Comparison of ENCODE assay signal across 11 cellular contexts in the genomic region with DNA sequence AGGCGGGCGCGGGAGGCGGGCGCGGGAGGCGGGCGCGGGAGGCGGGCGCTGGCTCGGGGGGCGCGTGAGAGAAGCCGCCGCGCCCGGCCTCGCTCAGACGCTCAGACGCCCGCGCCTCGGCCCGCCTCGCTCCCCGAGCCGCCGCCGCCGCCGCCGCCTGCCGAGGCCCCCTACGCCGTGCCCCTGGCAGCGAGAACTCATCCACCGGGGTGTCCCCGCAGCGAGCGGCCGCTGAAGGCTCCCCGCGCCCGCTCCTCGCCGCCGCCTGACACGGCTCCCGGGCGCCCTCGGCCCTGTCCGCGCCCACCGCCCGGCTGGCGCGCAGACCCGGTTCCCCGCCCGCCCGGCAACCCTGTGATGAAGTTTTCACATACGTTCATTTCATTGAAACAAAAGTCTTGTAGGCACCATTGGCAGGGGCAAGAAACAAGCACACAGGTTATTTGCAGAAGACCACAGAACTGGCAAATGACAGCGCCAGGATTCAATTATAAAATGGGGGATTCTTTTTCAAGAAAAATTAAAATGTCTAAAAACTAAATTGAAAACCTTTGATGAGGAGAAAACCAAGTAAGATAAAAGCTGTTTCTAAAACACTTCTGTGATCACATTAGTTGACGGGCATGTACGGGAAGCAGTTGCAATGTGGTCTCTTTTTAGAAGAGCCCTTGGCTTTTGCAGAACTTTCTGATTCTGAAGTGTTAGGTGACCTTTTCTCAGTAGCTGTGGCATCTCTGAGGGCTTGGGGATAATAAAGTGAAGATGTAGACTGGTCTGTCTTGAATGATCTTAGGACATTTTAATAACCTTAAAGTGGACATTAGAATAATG. TPM values are rescaled to one million over a fixed set of nuclear protein-coding genes. Genes with fewer than 3 reads are reported as not detected.
A peak's percentile ranks its signal among the peaks of the same experiment; 100 is the strongest.
DNase-seq lines count a peak whose midpoint lies in the region; ATAC-seq and TF ChIP-seq lines count a peak whose summit lies in the region.
"Had no signal": no experiment of that assay in that cellular context is flagged by ENCODE, and none has a peak within 500 bp of the region (broad histone marks: within the 10 kb centered on the region; RNA-seq: fewer than 3 reads in every experiment).

No MANE protein-coding gene starts in this region.

- peak; percentile 14 for DNase-seq in DMS53 (lab: John Stamatoyannopoulos, UW)
- no peak for DNase-seq in DMS53 treated with DMSO at 0.1 percent for 48 hours (lab: John Stamatoyannopoulos, UW; ENCODE audit: unreplicated experiment)
- peak; percentile 24 for DNase-seq in NCI-H345 treated with DMSO at 0.1 percent for 48 hours (lab: John Stamatoyannopoulos, UW; ENCODE audit: unreplicated experiment)
- peak; percentile 13 for DNase-seq in endothelial cell (ENCODE audit: low spot score)
- no peak for DNase-seq in osteocyte (ENCODE audit: extremely low spot score, unreplicated experiment)
- no peak for DNase-seq in NCI-H1436 treated with DMSO at 0.1 percent for 48 hours (lab: John Stamatoyannopoulos, UW)
- DNase-seq in tibial artery, result no peak
- DNase-seq: PC-3 had no signal

- no peak overlapping the region for H3K4me3 ChIP-seq in tibial artery

- TF ChIP-seq CTCF in endothelial cell (IDR thresholded peaks at IDR 0.05; ENCODE audit: unreplicated experiment), result no peak
- TF ChIP-seq CTCF in osteocyte (IDR thresholded peaks at IDR 0.05), result no peak
- TF ChIP-seq CTCF in tibial artery (IDR thresholded peaks at IDR 0.05), result no peak

- peaks cover 0 to 18% of the 10 kb centered on the region in 2 donors for H3K27me3 ChIP-seq in tibial artery

- H3K27ac Mint-ChIP-seq in endothelial cell (ENCODE audit: unreplicated experiment) (no peak overlapping the region), osteocyte (ENCODE audit: unreplicated experiment) (no peak overlapping the region)

- H3K36me3 ChIP-seq in tibial artery, result no peaks in the 10 kb centered on the region
- H3K36me3 ChIP-seq: neutrophil had no signal

- H3K4me1 Mint-ChIP-seq in endothelial cell (ENCODE audit: unreplicated experiment) (no peaks in the 10 kb centered on the region), osteocyte (ENCODE audit: unreplicated experiment) (peaks cover 4% of the 10 kb centered on the region)

- H3K9me3 Mint-ChIP-seq in endothelial cell (ENCODE audit: unreplicated experiment) (no peaks in the 10 kb centered on the region), osteocyte (ENCODE audit: unreplicated experiment) (peaks cover 7% of the 10 kb centered on the region)

- H3K36me3 Mint-ChIP-seq in endothelial cell (ENCODE audit: low read depth, unreplicated experiment) (no peaks in the 10 kb centered on the region), osteocyte (ENCODE audit: unreplicated experiment) (no peaks in the 10 kb centered on the region)

- H3K27me3 Mint-ChIP-seq in endothelial cell (ENCODE audit: unreplicated experiment) (peaks cover 4% of the 10 kb centered on the region), osteocyte (ENCODE audit: unreplicated experiment) (peaks cover 88% of the 10 kb centered on the region)

- no peak overlapping the region for H3K4me3 Mint-ChIP-seq in endothelial cell (ENCODE audit: unreplicated experiment)
- peak overlapping the region; percentile 24 for H3K4me3 Mint-ChIP-seq in osteocyte (ENCODE audit: unreplicated experiment)

- peaks cover 0 to 4% (median 2%) of the 10 kb centered on the region in 4 donors for H3K4me1 ChIP-seq in tibial artery

- intact Hi-C loops in tibial artery (cut with DNase I; ENCODE audit: low total_unique reads), result no loop called here

- no peak for ATAC-seq in GM18909 (IDR thresholded peaks at IDR 0.05; ENCODE audit: poor library complexity, unreplicated experiment)
- ATAC-seq: PC-3 had no signal

- no peak overlapping the region for H3K27ac ChIP-seq in tibial artery
- H3K27ac ChIP-seq: neutrophil had no signal

- no peaks in the 10 kb centered on the region for H3K9me3 ChIP-seq in tibial artery
- H3K9me3 ChIP-seq: neutrophil had no signal

RNA-seq across cellular contexts. Expression of a gene that starts 50.5 kb away (rescaled TPM):
- total RNA-seq in endothelial cell (ENCODE audit: unreplicated experiment) (not detected), osteocyte (not detected in 2 replicates)
- total RNA-seq: glomerular endothelial cell, PC-3 had no signal

Comparison
In these comparisons a context has a peak if more than half of its experiments do, and no peak if none do; other contexts are left out.
1. DNase-seq: peak in DMS53 (single experiment), NCI-H345 treated with DMSO at 0.1 percent for 48 hours (single experiment) and endothelial cell (single experiment); none in DMS53 treated with DMSO at 0.1 percent for 48 hours (single experiment), osteocyte (single experiment), NCI-H1436 treated with DMSO at 0.1 percent for 48 hours (single experiment) and tibial artery (0 of 2).